ENCODE assay signal across 1 cellular context in genomic region chr18:48643262-48643661, GRCh38.
TF ChIP-seq lines count a peak whose summit lies in the region.

No MANE protein-coding gene starts in this region.

TF ChIP-seq in IMR-90, 13 proteins besides CTCF, POLR2A, EP300 and RAD21:
- TF ChIP-seq RCOR1 (IDR thresholded peaks at IDR 0.05; ENCODE audit: insufficient replicate concordance, low read length) = no peak
- TF ChIP-seq MAZ (IDR thresholded peaks at IDR 0.05; ENCODE audit: borderline replicate concordance, low read depth, low read length) = no peak
- no peak for TF ChIP-seq USF2 (IDR thresholded peaks at IDR 0.05; ENCODE audit: low read depth, low read length)
- TF ChIP-seq MAFK (IDR thresholded peaks at IDR 0.05; ENCODE audit: low read depth, low read length) = no peak
- 0 out of 2 replicates have a peak, but pooled peaks have one; percentile 2 for TF ChIP-seq FOS (IDR thresholded peaks at IDR 0.05; ENCODE audit: low read depth, low read length)
